Comparison of ENCODE assay signal across 10 cellular contexts in genomic region chr2:208320686-208321085, GRCh38. TPM values are rescaled to one million over a fixed set of nuclear protein-coding genes. Genes with fewer than 3 reads are reported as not detected.
DNase-seq lines count a peak whose midpoint lies in the region; ATAC-seq, FAIRE-seq and TF ChIP-seq lines count a peak whose summit lies in the region.
"Had no signal": no experiment of that assay in that cellular context is flagged by ENCODE, and none has a peak within 500 bp of the region (broad histone marks: within the 10 kb centered on the region; RNA-seq: fewer than 3 reads in every experiment).

No MANE protein-coding gene starts in this region.

- TF ChIP-seq CTCF in kidney (IDR thresholded peaks at IDR 0.05; ENCODE audit: borderline replicate concordance, extremely low read depth, insufficient read depth): no peak
- TF ChIP-seq CTCF in neural progenitor cell (IDR thresholded peaks at IDR 0.05): no peak
- TF ChIP-seq CTCF in GM13977 (IDR thresholded peaks at IDR 0.05; ENCODE audit: extremely low read depth, insufficient read depth, missing control alignments): no peak

- no peaks in the 10 kb centered on the region for H4K20me1 ChIP-seq in neural progenitor cell (ENCODE audit: low read depth)

- H3K27me3 ChIP-seq in neural progenitor cell: no peaks in the 10 kb centered on the region

- in situ Hi-C loops in GM13977 (cut with MboI; ENCODE audit: low pct_unique_long_range_greater_than_20kb, low sequenced_read_pairs, unreplicated experiment): no loop called here

- ATAC-seq in GM19397 (IDR thresholded peaks at IDR 0.05; ENCODE audit: unreplicated experiment) (peak; percentile 90), HG03108 (IDR thresholded peaks at IDR 0.05; ENCODE audit: unreplicated experiment) (peak; percentile 87)

- H2AFZ ChIP-seq in neural progenitor cell (replicated peaks): no peak overlapping the region

- H3K4me3 ChIP-seq in kidney (ENCODE audit: low read length in 2 of 2): no peak overlapping the region
- no peak overlapping the region for H3K4me3 ChIP-seq in neural progenitor cell

- intact Hi-C loops in kidney (cut with DNase I): no loop called here

- peaks cover 19 to 20% of the 10 kb centered on the region in 2 donors for H3K36me3 ChIP-seq in kidney (ENCODE audit: control insufficient read depth in 1 of 2, insufficient read depth in 2 of 2, low read length in 2 of 2)
- peaks cover 23% of the 10 kb centered on the region for H3K36me3 ChIP-seq in neural progenitor cell

- no peaks in the 10 kb centered on the region for H3K27me3 Mint-ChIP-seq in neural progenitor cell (ENCODE audit: insufficient read depth, low read depth)

- H3K4me2 ChIP-seq in neural progenitor cell: no peak overlapping the region

- FAIRE-seq in kidney (lab: Jason Lieb, UNC): no peak
- FAIRE-seq: keratinocyte, urothelium cell line had no signal

- H3K9me3 Mint-ChIP-seq in neural progenitor cell: no peaks in the 10 kb centered on the region

- H3K9me3 ChIP-seq in kidney (ENCODE audit: control insufficient read depth in 1 of 2, low read length in 2 of 2) (no peaks in the 10 kb centered on the region), neural progenitor cell (ENCODE audit: low read depth) (no peaks in the 10 kb centered on the region)

- H3K9ac ChIP-seq in kidney (ENCODE audit: low read length in 2 of 2) (no peak overlapping the region), neural progenitor cell (no peak overlapping the region)

- H3K79me2 ChIP-seq in neural progenitor cell (ENCODE audit: low read depth): no peaks in the 10 kb centered on the region

- H3K4me1 Mint-ChIP-seq in neural progenitor cell: no peaks in the 10 kb centered on the region

- H3K36me3 Mint-ChIP-seq in neural progenitor cell: peaks cover 28% of the 10 kb centered on the region

- no peak overlapping the region for H3K27ac Mint-ChIP-seq in neural progenitor cell

- H3F3A ChIP-seq in neural progenitor cell (ENCODE audit: low read depth): peaks cover 8% of the 10 kb centered on the region

- no peak overlapping the region for H3K27ac ChIP-seq in kidney (ENCODE audit: low read depth in 2 of 2, low read length in 2 of 2)
- no peak overlapping the region for H3K27ac ChIP-seq in neural progenitor cell

- no peak overlapping the region for H3K4me3 Mint-ChIP-seq in neural progenitor cell

- DNase-seq in fibroblast of peridontal ligament (ENCODE audit: extremely low read depth): peak; percentile 86
- DNase-seq in superior temporal gyrus (ENCODE audit: extremely low spot score): peak; percentile 53
- no peak for DNase-seq in kidney
- no peak for DNase-seq in COLO668 (lab: John Stamatoyannopoulos, UW; ENCODE audit: unreplicated experiment)
- no peak for DNase-seq in neural progenitor cell (ENCODE audit: low spot score)
- DNase-seq in GM13977 (ENCODE audit: low spot score): no peak

- H3K4me1 ChIP-seq in kidney (ENCODE audit: control insufficient read depth in 1 of 2, insufficient read depth in 1 of 2, low read depth in 1 of 2, low read length in 2 of 2) (no peaks in the 10 kb centered on the region), neural progenitor cell (no peaks in the 10 kb centered on the region)

RNA-seq across cellular contexts. Expression of gene PIKFYVE, which starts 54.6 kb away (rescaled TPM):
- total RNA-seq in kidney: 31.5 TPM
- 3.4 TPM for polyA plus RNA-seq in kidney (ENCODE audit: insufficient read depth, low read depth, low replicate concordance)
- total RNA-seq in neural progenitor cell (ENCODE audit: low replicate concordance): 44.0 and 51.6 TPM in 2 replicates

Comparison
In these comparisons a context has a peak if more than half of its experiments do, and no peak if none do; other contexts are left out.
1. DNase-seq: peak in fibroblast of peridontal ligament (single experiment) and superior temporal gyrus (single experiment); none in kidney (single experiment), COLO668 (single experiment), neural progenitor cell (single experiment) and GM13977 (single experiment).